21 cellular contexts compared by ENCODE assay signal in the genomic region with DNA sequence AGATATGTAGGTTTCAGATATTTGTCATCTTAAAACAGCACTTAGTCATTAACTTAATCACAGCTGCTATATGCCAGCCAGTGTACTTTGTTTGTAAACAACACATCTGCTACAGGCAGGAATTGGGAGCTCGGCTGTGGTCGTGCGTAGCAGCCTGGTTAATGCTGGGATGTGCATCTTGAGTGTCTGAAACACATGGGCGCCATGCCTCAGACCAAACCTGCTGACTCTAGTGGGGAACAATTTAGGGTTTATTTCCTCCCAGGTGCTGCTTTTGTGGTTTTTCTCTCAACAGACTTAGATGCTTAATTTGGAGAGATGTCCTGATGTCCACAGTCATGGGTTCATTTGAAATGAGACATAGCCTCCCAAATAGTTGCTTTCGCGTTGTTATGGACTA.
"Had no signal": no experiment of that assay in that cellular context is flagged by ENCODE, and none has a peak within 500 bp of the region (broad histone marks: within the 10 kb centered on the region; RNA-seq: fewer than 3 reads in every experiment).

No MANE protein-coding gene starts in this region.

- H3K27me3 ChIP-seq: SJSA1 had no signal

- ATAC-seq: Panc1, PC-3 had no signal

- DNase-seq: Karpas-422, KG1, MV-4-11, NCI-H1048, NCI-H1105, NCI-H1417, NCI-H1436 treated with DMSO at 0.1 percent for 48 hours, NCI-H1694, NCI-H1930, NCI-H2081, NCI-H2107, NCI-H2227 treated with DMSO at 0.1 percent for 48 hours, NCI-H524, NCI-H526 treated with DMSO at 0.1 percent for 48 hours, NCI-H748 treated with DMSO at 0.1 percent for 48 hours, PC-3, Right ventricle myocardium superior, SIG-M5 had no signal

- H3K4me1 ChIP-seq: SJSA1 had no signal

- H3K9me3 ChIP-seq: SJSA1 had no signal

- H3K4me3 ChIP-seq: SJSA1, SK-N-MC had no signal

- H3K27ac ChIP-seq: SJSA1, SK-N-MC had no signal

- H3K36me3 ChIP-seq: SJSA1 had no signal
